ENCODE assay signal across 17 cellular contexts in genomic region chr2:145914716-145915115, GRCh38.
DNase-seq lines count a peak whose midpoint lies in the region; ATAC-seq, FAIRE-seq and TF ChIP-seq lines count a peak whose summit lies in the region.
"Had no signal": no experiment of that assay in that cellular context is flagged by ENCODE, and none has a peak within 500 bp of the region (broad histone marks: within the 10 kb centered on the region; RNA-seq: fewer than 3 reads in every experiment).

No MANE protein-coding gene starts in this region.

- no peaks in the 10 kb centered on the region for H3K9me1 ChIP-seq in K562 (ENCODE audit: control insufficient read depth, insufficient read depth, low read length)

- no TSS peak for BruUV-seq in K562 (replicated peaks; lab: Mats Ljungman, UMichigan)

- H3K9me2 ChIP-seq in OCI-LY1 (ENCODE audit: low read depth, low read length), result no peaks in the 10 kb centered on the region

- H3K36me3 Mint-ChIP-seq in neural crest cell (ENCODE audit: low read depth), result peaks cover 5% of the 10 kb centered on the region
- H3K36me3 Mint-ChIP-seq: CD4-positive, CD25-positive, alpha-beta regulatory T cell had no signal

- TF ChIP-seq CTCF in OCI-LY1 (IDR thresholded peaks at IDR 0.05; ENCODE audit: low read length) (no peak), K562 (IDR thresholded peaks at IDR 0.05 in 2 of 3, conservative IDR thresholded peaks at IDR 0.05 in 1 of 3; ENCODE audit: insufficient read depth in 2 of 3, low read depth in 1 of 3, low read length in 3 of 3) (no peak), neural crest cell (conservative IDR thresholded peaks at IDR 0.05) (no peak), GM10266 (IDR thresholded peaks at IDR 0.05; ENCODE audit: control insufficient read depth, insufficient read depth, low read depth, missing control alignments) (no peak)

- 4% methylated on average over 4 of the region's 4 CpGs for WGBS in K562 (ENCODE audit: insufficient coverage, low coverage, missing lambda C conversion rate)

- H3K4me3 ChIP-seq in OCI-LY1 (ENCODE audit: low read depth, low read length, poor library complexity, severe bottlenecking), result no peak overlapping the region
- H3K4me3 ChIP-seq in K562, result no peak overlapping the region

- DNase-seq in COLO829 (ENCODE audit: low spot score) (peak; percentile 64), K562 (ENCODE audit: extremely low read depth in 1 of 4, low spot score in 3 of 4) (no peak), neural crest cell (ENCODE audit: low read depth, low spot score) (no peak), GM10266 (ENCODE audit: extremely low spot score) (no peak), AG08396 (ENCODE audit: low spot score) (no peak), NOMO-1 treated with dmso at 0.1 percent for 144 hours (lab: John Stamatoyannopoulos, UW; ENCODE audit: unreplicated experiment) (no peak), GM12891 (ENCODE audit: insufficient read length, low spot score) (no peak)
- DNase-seq: BE2C; C1 segment of cervical spinal cord; Caco-2; CD4-positive, CD25-positive, alpha-beta regulatory T cell; CD8-positive, alpha-beta memory T cell; GOT3; H9 had no signal

- H3K4me1 Mint-ChIP-seq in neural crest cell, result peaks cover 34% of the 10 kb centered on the region
- H3K4me1 Mint-ChIP-seq: CD4-positive, CD25-positive, alpha-beta regulatory T cell; CD8-positive, alpha-beta memory T cell had no signal

- peak overlapping the region; percentile 89 for H3K27ac Mint-ChIP-seq in neural crest cell (ENCODE audit: unreplicated experiment)
- H3K27ac Mint-ChIP-seq: CD4-positive, CD25-positive, alpha-beta regulatory T cell; CD8-positive, alpha-beta memory T cell; H9 had no signal

- H3K9me3 ChIP-seq in OCI-LY1 (ENCODE audit: low read length) (no peaks in the 10 kb centered on the region), K562 (replicated peaks; ENCODE audit: control insufficient read depth, insufficient read depth, low read depth, low read length) (no peaks in the 10 kb centered on the region)
- H3K9me3 ChIP-seq: BE2C, Caco-2 had no signal

- H3K9ac ChIP-seq in OCI-LY1 (ENCODE audit: low read length) (no peak overlapping the region), K562 (ENCODE audit: insufficient read depth in 1 of 2, low read depth in 2 of 2, low read length in 2 of 2) (no peak overlapping the region)

- H3K36me3 ChIP-seq in OCI-LY1 (ENCODE audit: insufficient read depth, low read length) (no peaks in the 10 kb centered on the region), K562 (ENCODE audit: control insufficient read depth, insufficient read depth, low read length) (no peaks in the 10 kb centered on the region)
- H3K36me3 ChIP-seq: BE2C had no signal

- CTCF ChIA-PET in K562 (lab: Yijun Ruan, JAX; ENCODE audit: low intra/inter-chr PET ratio), result no interaction called here

- no peak overlapping the region for H3K4me3 Mint-ChIP-seq in neural crest cell
- H3K4me3 Mint-ChIP-seq: CD4-positive, CD25-positive, alpha-beta regulatory T cell; CD8-positive, alpha-beta memory T cell; H9 had no signal

- in situ Hi-C loops in K562 (cut with MboI), result no loop called here

- ATAC-seq in K562, result no peak

- intact Hi-C loops in K562 (cut with micrococcal nuclease), result loop anchor here (10.0 kb wide), 1 partner anchor 160 kb away; no protein-coding TSS in a partner anchor

- no peak for TF ChIP-seq RAD21 in K562 (CRISPR knock-in tag; conservative IDR thresholded peaks at IDR 0.05 in 1 of 2, IDR thresholded peaks at IDR 0.05 in 1 of 2)

- FAIRE-seq in K562 (lab: Jason Lieb, UNC) (no peak), GM12891 (lab: Jason Lieb, UNC) (no peak)
- FAIRE-seq: D721Med, G401.6 had no signal

- H3K27ac ChIP-seq in OCI-LY1 (ENCODE audit: low read depth, low read length, poor library complexity, severe bottlenecking), result no peak overlapping the region
- no peak overlapping the region for H3K27ac ChIP-seq in K562 (ENCODE audit: extremely low read depth, low read depth, low read length)

- TF ChIP-seq POLR2A in K562 (conservative IDR thresholded peaks at IDR 0.05) (no peak), GM12891 (IDR thresholded peaks at IDR 0.05; ENCODE audit: low read depth, low read length) (no peak)

- no peak for TF ChIP-seq EP300 in K562 (IDR thresholded peaks at IDR 0.05; ENCODE audit: low read length)

- POLR2A ChIA-PET in K562 (lab: Yijun Ruan, JAX), result no interaction called here

- no peaks in the 10 kb centered on the region for H4K20me1 ChIP-seq in OCI-LY1 (ENCODE audit: insufficient read depth, low read length)
- H4K20me1 ChIP-seq in K562 (replicated peaks; ENCODE audit: control insufficient read depth, insufficient read depth, low read length), result no peaks in the 10 kb centered on the region

- H3K4me1 ChIP-seq in OCI-LY1 (ENCODE audit: insufficient read depth, low read length, severe bottlenecking) (peaks cover 31% of the 10 kb centered on the region), K562 (replicated peaks in 1 of 2; ENCODE audit: control insufficient read depth in 2 of 2, insufficient read depth in 2 of 2, low read length in 2 of 2) (no peaks in the 10 kb centered on the region)
- H3K4me1 ChIP-seq: BE2C had no signal

- no peak overlapping the region for H3K4me2 ChIP-seq in OCI-LY1 (ENCODE audit: low read length)
- H3K4me2 ChIP-seq in K562 (ENCODE audit: insufficient read depth, low read length), result no peak overlapping the region

- no peaks in the 10 kb centered on the region for H3F3A ChIP-seq in OCI-LY1 (ENCODE audit: insufficient read depth, low read length)

- no peaks in the 10 kb centered on the region for H3K27me3 Mint-ChIP-seq in neural crest cell (ENCODE audit: low read depth)
- H3K27me3 Mint-ChIP-seq: CD4-positive, CD25-positive, alpha-beta regulatory T cell; CD8-positive, alpha-beta memory T cell had no signal

- peaks cover 12% of the 10 kb centered on the region for H3K9me3 Mint-ChIP-seq in neural crest cell
- H3K9me3 Mint-ChIP-seq: H9 had no signal

- H3K27me3 ChIP-seq in OCI-LY1 (ENCODE audit: insufficient read depth, low read length) (no peaks in the 10 kb centered on the region), K562 (ENCODE audit: control insufficient read depth in 2 of 2, insufficient read depth in 2 of 2, low read length in 2 of 2) (no peaks in the 10 kb centered on the region)
- H3K27me3 ChIP-seq: BE2C had no signal

- H3K79me2 ChIP-seq in OCI-LY1 (ENCODE audit: insufficient read depth, low read length) (no peaks in the 10 kb centered on the region), K562 (ENCODE audit: control insufficient read depth, insufficient read depth, low read length) (no peaks in the 10 kb centered on the region)

- H2AFZ ChIP-seq in OCI-LY1 (ENCODE audit: low read length) (peak overlapping the region; percentile 26; the same call in 1 of the 2 replicates), K562 (ENCODE audit: low read depth, low read length) (peak overlapping the region; percentile 38; the same call in 1 of the 2 replicates)

TF ChIP-seq in K562, 482 proteins besides CTCF, POLR2A, EP300 and RAD21:
- no peak for TF ChIP-seq JUND (IDR thresholded peaks at IDR 0.05; ENCODE audit: borderline replicate concordance, low read depth, low read length)
- no peak for TF ChIP-seq JUND (tag; IDR thresholded peaks at IDR 0.05; ENCODE audit: borderline replicate concordance, low read depth, low read length)
- no peak for TF ChIP-seq XRCC4 (IDR thresholded peaks at IDR 0.05; ENCODE audit: extremely low read depth, insufficient read depth, insufficient read length)
- TF ChIP-seq BCL6 (CRISPR knock-in tag; IDR thresholded peaks at IDR 0.05), result no peak
- no peak for TF ChIP-seq ZNF253 (CRISPR knock-in tag; conservative IDR thresholded peaks at IDR 0.05)

TF ChIP-seq in GM12891, 5 proteins besides CTCF, POLR2A, EP300 and RAD21:
- no peak for TF ChIP-seq POU2F2 (IDR thresholded peaks at IDR 0.05; ENCODE audit: low read depth, low read length)
- TF ChIP-seq SPI1 (IDR thresholded peaks at IDR 0.05; ENCODE audit: low read depth, low read length), result no peak
- TF ChIP-seq POLR2AphosphoS5 (IDR thresholded peaks at IDR 0.05; ENCODE audit: low read depth, low read length), result no peak
- no peak for TF ChIP-seq TAF1 (IDR thresholded peaks at IDR 0.05; ENCODE audit: low read depth, low read length)
- TF ChIP-seq PAX5 (IDR thresholded peaks at IDR 0.05; ENCODE audit: insufficient read depth, low read length, severe bottlenecking), result no peak
